ENCODE assay signal across 12 cellular contexts in the genomic region with DNA sequence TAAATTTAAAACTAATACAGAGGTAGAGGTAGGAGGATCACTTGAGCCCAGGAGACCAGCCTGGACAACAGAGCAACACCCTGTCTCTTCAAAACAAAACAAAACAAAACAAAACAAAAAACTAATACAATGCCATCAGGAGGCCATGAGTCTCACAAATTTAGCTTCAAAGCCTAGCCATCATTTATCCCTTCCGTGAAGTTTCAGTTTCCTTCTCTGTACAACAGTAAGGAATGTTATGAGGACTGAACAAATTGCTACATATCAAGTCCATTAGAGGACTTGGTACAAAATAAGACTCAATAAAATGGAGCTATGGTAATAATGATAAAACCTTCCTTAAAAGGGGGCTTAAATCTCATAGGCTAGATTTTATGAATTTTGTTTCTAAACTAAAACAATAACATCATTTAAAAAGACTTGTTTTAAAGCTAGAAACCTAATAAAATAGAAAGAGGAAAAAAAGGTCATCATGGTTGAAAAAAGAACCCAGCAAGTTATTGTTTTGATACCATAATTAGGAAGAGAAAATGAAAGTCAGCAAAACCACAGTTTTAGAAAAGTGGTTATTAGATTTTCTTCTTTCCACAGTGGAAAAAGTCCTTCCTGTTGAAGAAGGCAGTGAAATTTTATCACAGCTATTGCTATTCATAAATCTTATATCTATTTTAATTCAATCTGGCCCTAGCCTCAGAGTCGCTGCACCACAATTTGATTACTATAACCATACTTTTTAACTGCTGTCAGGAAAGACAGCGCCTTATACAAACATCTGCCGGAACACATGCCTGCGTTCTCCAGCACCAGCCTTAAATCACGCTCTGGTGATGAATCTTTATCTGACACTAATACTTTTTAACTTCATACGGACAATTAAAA.
A peak's percentile ranks its signal among the peaks of the same experiment; 100 is the strongest.
DNase-seq lines count a peak whose midpoint lies in the region; ATAC-seq and TF ChIP-seq lines count a peak whose summit lies in the region.
"Had no signal": no experiment of that assay in that cellular context is flagged by ENCODE, and none has a peak within 500 bp of the region (broad histone marks: within the 10 kb centered on the region; RNA-seq: fewer than 3 reads in every experiment).

No MANE protein-coding gene starts in this region.

- H3K36me3 Mint-ChIP-seq in effector memory CD8-positive, alpha-beta T cell (ENCODE audit: insufficient read depth): no peaks in the 10 kb centered on the region

- H2AFZ ChIP-seq in OCI-LY1 (ENCODE audit: low read length): no peak overlapping the region

- H3K9me3 Mint-ChIP-seq in effector memory CD8-positive, alpha-beta T cell: no peaks in the 10 kb centered on the region

- no peaks in the 10 kb centered on the region for H3K27me3 Mint-ChIP-seq in effector memory CD8-positive, alpha-beta T cell

- H3K27me3 ChIP-seq in OCI-LY1 (ENCODE audit: insufficient read depth, low read length): no peaks in the 10 kb centered on the region
- H3K27me3 ChIP-seq in skeletal muscle tissue (ENCODE audit: control insufficient read depth in 3 of 3, insufficient read depth in 3 of 3, low read length in 3 of 3): no peaks in the 10 kb centered on the region

- H3K9ac ChIP-seq in OCI-LY1 (ENCODE audit: low read length) (peak overlapping the region; percentile 18; the same call in 1 of the 2 replicates), skeletal muscle tissue (ENCODE audit: low read depth in 1 of 3, low read length in 3 of 3) (peak overlapping the region in 1 of 3 donors; percentile 29)

- no peaks in the 10 kb centered on the region for H3K79me2 ChIP-seq in OCI-LY1 (ENCODE audit: insufficient read depth, low read length)

- H3K9me3 ChIP-seq in OCI-LY1 (ENCODE audit: low read length) (no peaks in the 10 kb centered on the region), skeletal muscle tissue (ENCODE audit: control insufficient read depth in 3 of 3, low read length in 3 of 3) (no peaks in the 10 kb centered on the region)
- H3K9me3 ChIP-seq: A549 had no signal

- peak overlapping the region; percentile 68 for H3K27ac ChIP-seq in OCI-LY1 (ENCODE audit: low read depth, low read length, poor library complexity, severe bottlenecking)
- H3K27ac ChIP-seq in skeletal muscle tissue (ENCODE audit: low read depth, low read length): peak overlapping the region; percentile 12
- H3K27ac ChIP-seq: A549 had no signal

- H3K4me3 ChIP-seq in OCI-LY1 (ENCODE audit: low read depth, low read length, poor library complexity, severe bottlenecking) (peak overlapping the region; percentile 24), skeletal muscle tissue (ENCODE audit: low read length in 3 of 3) (peak overlapping the region in 1 of 3 donors; percentile 7)
- H3K4me3 ChIP-seq: A549 had no signal

- TF ChIP-seq CTCF in OCI-LY1 (IDR thresholded peaks at IDR 0.05; ENCODE audit: low read length): no peak

- H3K4me1 Mint-ChIP-seq in effector memory CD8-positive, alpha-beta T cell (ENCODE audit: low read depth in 2 of 2): peaks cover 37 to 55% of the 10 kb centered on the region in 2 donors

- H3K36me3 ChIP-seq in OCI-LY1 (ENCODE audit: insufficient read depth, low read length): peaks cover 18% of the 10 kb centered on the region; the same call in 1 of the 2 replicates
- no peaks in the 10 kb centered on the region for H3K36me3 ChIP-seq in skeletal muscle tissue (ENCODE audit: control insufficient read depth in 3 of 3, insufficient read depth in 3 of 3, low read length in 3 of 3)

- peaks cover 39% of the 10 kb centered on the region for H3K4me1 ChIP-seq in OCI-LY1 (ENCODE audit: insufficient read depth, low read length, severe bottlenecking)
- H3K4me1 ChIP-seq in skeletal muscle tissue (ENCODE audit: control insufficient read depth in 3 of 3, insufficient read depth in 3 of 3, low read length in 3 of 3): peaks cover 7 to 15% (median 8%) of the 10 kb centered on the region in 3 donors

- peak overlapping the region; percentile 68 to 81 for H3K4me3 Mint-ChIP-seq in effector memory CD8-positive, alpha-beta T cell

- H4K20me1 ChIP-seq in OCI-LY1 (ENCODE audit: insufficient read depth, low read length): no peaks in the 10 kb centered on the region

- no peaks in the 10 kb centered on the region for H3F3A ChIP-seq in OCI-LY1 (ENCODE audit: insufficient read depth, low read length)

- H3K27ac Mint-ChIP-seq in effector memory CD8-positive, alpha-beta T cell: peak overlapping the region; percentile 94 to 98

- no peaks in the 10 kb centered on the region for H3K9me2 ChIP-seq in OCI-LY1 (ENCODE audit: low read depth, low read length)

- peak overlapping the region; percentile 55 for H3K4me2 ChIP-seq in OCI-LY1 (ENCODE audit: low read length)
- H3K4me2 ChIP-seq: A549 had no signal

- peak; percentile 65 for ATAC-seq in effector memory CD8-positive, alpha-beta T cell (replicated peaks)
- ATAC-seq in GM19324 (IDR thresholded peaks at IDR 0.05; ENCODE audit: low FRiP score, unreplicated experiment): no peak
- ATAC-seq: A549 had no signal

- peak; percentile 65 for DNase-seq in NCI-H82 (lab: John Stamatoyannopoulos, UW)
- no peak for DNase-seq in NCI-H82 treated with DMSO at 0.1 percent for 48 hours (lab: John Stamatoyannopoulos, UW; ENCODE audit: unreplicated experiment)
- no peak for DNase-seq in effector memory CD8-positive, alpha-beta T cell
- no peak for DNase-seq in SKM-1 treated with dmso at 0.1 percent for 144 hours (lab: John Stamatoyannopoulos, UW; ENCODE audit: unreplicated experiment)
- no peak for DNase-seq in retina
- DNase-seq: activated CD4-positive, alpha-beta T cell treated with anti-CD3 and anti-CD28 coated beads, Interleukin-2, amount 50 U/mL, for 48 hours; hypothalamus; stimulated activated CD4-positive, alpha-beta T cell treated with anti-CD3 and anti-CD28 coated beads, Interleukin-1b, Interleukin-23, amount 100 ng/mL, for 48 hours had no signal
